Comparison of ENCODE assay signal across 8 cellular contexts in the genomic region with DNA sequence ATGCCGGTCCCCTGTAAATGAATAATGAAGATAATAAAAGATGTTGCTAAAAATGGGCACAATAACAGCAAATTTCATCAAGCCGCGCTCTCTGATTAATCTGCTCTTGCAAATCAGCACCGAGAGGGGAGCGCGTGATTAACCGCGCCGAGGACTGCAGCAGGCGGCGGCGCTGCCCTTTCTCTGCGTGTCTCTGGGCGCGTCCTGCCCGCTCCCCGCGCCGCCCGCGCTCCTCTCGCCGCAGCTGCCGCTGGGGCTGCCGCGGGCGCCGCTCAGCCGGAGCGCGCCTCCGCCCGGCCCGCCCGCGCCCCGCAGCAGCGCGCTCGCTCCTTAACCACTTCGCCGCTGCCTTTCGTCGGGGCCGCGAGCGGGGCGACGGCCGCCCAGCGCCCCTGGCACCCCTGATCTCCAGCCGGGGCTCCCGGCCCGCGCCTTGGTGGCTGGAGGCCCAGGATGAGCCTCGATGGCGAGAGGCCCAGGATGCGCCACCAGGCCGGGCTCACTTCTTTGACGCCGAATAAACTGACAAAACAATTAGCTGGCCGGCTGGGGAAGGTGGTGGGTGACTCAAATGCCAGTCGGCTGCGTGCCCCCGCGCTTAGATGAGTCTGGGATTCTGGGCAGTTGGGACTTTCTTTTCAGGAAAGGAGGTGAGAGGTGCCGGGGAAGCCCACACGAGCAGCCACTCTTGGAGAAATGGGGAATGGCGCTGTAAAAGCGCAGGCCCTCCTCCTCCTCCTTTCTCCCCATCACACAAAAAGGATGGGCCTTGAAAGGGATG.
DNase-seq lines count a peak whose midpoint lies in the region; ATAC-seq and TF ChIP-seq lines count a peak whose summit lies in the region.

No MANE protein-coding gene starts in this region.

- H4K8ac ChIP-seq in mesendoderm (ENCODE audit: low read depth, low read length): no peak overlapping the region

- CTCF ChIA-PET in CD8-positive, alpha-beta T cell (lab: Charles Lee): interaction anchor here (0.6 kb wide), 1 partner anchor 83 kb away, joined by 3 read pairs; no protein-coding TSS in a partner anchor

- no peak overlapping the region for H3K23ac ChIP-seq in mesendoderm (ENCODE audit: low read length)

- POLR2A ChIA-PET in CD8-positive, alpha-beta T cell (lab: Charles Lee): no interaction called here

- no peaks in the 10 kb centered on the region for H3K9me3 ChIP-seq in uterus
- H3K9me3 ChIP-seq in CD8-positive, alpha-beta T cell (ENCODE audit: low read length): no peaks in the 10 kb centered on the region

- no peak overlapping the region for H2AK5ac ChIP-seq in mesendoderm (ENCODE audit: low read length)

- H3K4me1 ChIP-seq in mesendoderm (ENCODE audit: control insufficient read depth, low read depth, low read length) (no peaks in the 10 kb centered on the region), uterus (no peaks in the 10 kb centered on the region)
- no peaks in the 10 kb centered on the region for H3K4me1 ChIP-seq in CD8-positive, alpha-beta T cell (ENCODE audit: insufficient read depth, low read length)

- TF ChIP-seq CTCF in uterus (IDR thresholded peaks at IDR 0.05): peak in 1 of 4 experiments; percentile 8
- TF ChIP-seq CTCF in CD8-positive, alpha-beta T cell (IDR thresholded peaks at IDR 0.05): no peak

- H3K36me3 ChIP-seq in mesendoderm (ENCODE audit: control insufficient read depth, insufficient read depth, low read length): no peaks in the 10 kb centered on the region
- H3K36me3 ChIP-seq in uterus: no peaks in the 10 kb centered on the region
- no peaks in the 10 kb centered on the region for H3K36me3 ChIP-seq in CD8-positive, alpha-beta T cell (ENCODE audit: insufficient read depth, low read length)

- H3K79me2 ChIP-seq in mesendoderm (ENCODE audit: control insufficient read depth, insufficient read depth, low read length): no peaks in the 10 kb centered on the region

- peak overlapping the region; percentile 25 for H3K4me3 ChIP-seq in mesendoderm (ENCODE audit: low read length)
- peak overlapping the region; percentile 16 to 48 for H3K4me3 ChIP-seq in uterus
- H3K4me3 ChIP-seq in CD8-positive, alpha-beta T cell (ENCODE audit: low read depth, low read length): no peak overlapping the region

- H3K9me3 Mint-ChIP-seq in CD8-positive, alpha-beta T cell: no peaks in the 10 kb centered on the region

- no peak overlapping the region for H2BK5ac ChIP-seq in mesendoderm (ENCODE audit: low read length)

- in situ Hi-C loops in Caki2 (cut with HindIII; ENCODE audit: low pct_unique_long_range_greater_than_20kb, low sequenced_read_pairs): no loop called here

- H3K27ac ChIP-seq in mesendoderm (ENCODE audit: low read depth, low read length) (no peak overlapping the region), uterus (peak overlapping the region; percentile 73 to 75)
- no peak overlapping the region for H3K27ac ChIP-seq in CD8-positive, alpha-beta T cell (ENCODE audit: low read depth, low read length)

- H3K27me3 ChIP-seq in mesendoderm (ENCODE audit: insufficient read depth, low read length, poor library complexity): no peaks in the 10 kb centered on the region
- no peaks in the 10 kb centered on the region for H3K27me3 ChIP-seq in uterus
- no peaks in the 10 kb centered on the region for H3K27me3 ChIP-seq in CD8-positive, alpha-beta T cell (ENCODE audit: insufficient read depth, low read length)

- no peak for TF ChIP-seq POLR2A in uterus (IDR thresholded peaks at IDR 0.05)

- peaks cover 2% of the 10 kb centered on the region for H3K4me1 Mint-ChIP-seq in CD8-positive, alpha-beta T cell (ENCODE audit: low read depth)

- H3K18ac ChIP-seq in mesendoderm (ENCODE audit: low read length): peak overlapping the region; percentile 83

- no peak for ATAC-seq in CD8-positive, alpha-beta T cell
- ATAC-seq in GM18858 (IDR thresholded peaks at IDR 0.05; ENCODE audit: unreplicated experiment): no peak

- no peak overlapping the region for H3K27ac Mint-ChIP-seq in CD8-positive, alpha-beta T cell

- intact Hi-C loops in uterus (cut with DNase I; ENCODE audit: low total_unique reads): no loop called here
- intact Hi-C loops in CD8-positive, alpha-beta T cell (cut with DNase I, micrococcal nuclease): no loop called here

- peaks cover 35% of the 10 kb centered on the region for H3K27me3 Mint-ChIP-seq in CD8-positive, alpha-beta T cell (ENCODE audit: low read depth)

- H3K4ac ChIP-seq in mesendoderm (ENCODE audit: low read depth, low read length): peak overlapping the region; percentile 18

- no peak overlapping the region for H2BK15ac ChIP-seq in mesendoderm (replicated peaks; ENCODE audit: low read depth)

- H3K79me1 ChIP-seq in mesendoderm (ENCODE audit: low read length): no peaks in the 10 kb centered on the region

- H3K4me2 ChIP-seq in mesendoderm (ENCODE audit: low read length): peak overlapping the region; percentile 67

- peak overlapping the region; percentile 68 for H3K9ac ChIP-seq in mesendoderm (ENCODE audit: low read length)

- no peaks in the 10 kb centered on the region for H3K36me3 Mint-ChIP-seq in CD8-positive, alpha-beta T cell

- DNase-seq in Caki2 (ENCODE audit: low read depth) (peak; percentile 10), NCI-H2227 (lab: John Stamatoyannopoulos, UW; ENCODE audit: unreplicated experiment) (peak; percentile 58), epidermal melanocyte (ENCODE audit: insufficient read length, low spot score) (peak; percentile 51), mesendoderm (peak; percentile 62), uterus (peak in 1 of 2 donors; percentile 16), SKM-1 treated with dmso at 0.1 percent for 144 hours (lab: John Stamatoyannopoulos, UW; ENCODE audit: unreplicated experiment) (no peak)
- no peak for DNase-seq in CD8-positive, alpha-beta T cell

- H4K5ac ChIP-seq in mesendoderm (ENCODE audit: low read length): no peak overlapping the region

- H3K4me3 Mint-ChIP-seq in CD8-positive, alpha-beta T cell: no peak overlapping the region

- H3K56ac ChIP-seq in mesendoderm (ENCODE audit: low read length): peak overlapping the region; percentile 88

- H2BK120ac ChIP-seq in mesendoderm (ENCODE audit: low read depth, low read length): peak overlapping the region; percentile 4

- no CpG with 5 or more reads among the region's 70 CpGs for WGBS in mesendoderm (ENCODE audit: extremely low coverage, insufficient coverage, low lambda C conversion rate)

Comparison
In these comparisons a context has a peak if more than half of its experiments do, and no peak if none do; other contexts are left out.
1. DNase-seq: peak in Caki2 (single experiment), NCI-H2227 (single experiment), epidermal melanocyte (single experiment) and mesendoderm (single experiment); none in SKM-1 treated with dmso at 0.1 percent for 144 hours (single experiment) and CD8-positive, alpha-beta T cell (0 of 7).
2. H3K27ac ChIP-seq: peak in uterus (2 of 2); none in mesendoderm (single experiment) and CD8-positive, alpha-beta T cell (single experiment).